ENCODE assay signal across 1 cellular context in the genomic region with DNA sequence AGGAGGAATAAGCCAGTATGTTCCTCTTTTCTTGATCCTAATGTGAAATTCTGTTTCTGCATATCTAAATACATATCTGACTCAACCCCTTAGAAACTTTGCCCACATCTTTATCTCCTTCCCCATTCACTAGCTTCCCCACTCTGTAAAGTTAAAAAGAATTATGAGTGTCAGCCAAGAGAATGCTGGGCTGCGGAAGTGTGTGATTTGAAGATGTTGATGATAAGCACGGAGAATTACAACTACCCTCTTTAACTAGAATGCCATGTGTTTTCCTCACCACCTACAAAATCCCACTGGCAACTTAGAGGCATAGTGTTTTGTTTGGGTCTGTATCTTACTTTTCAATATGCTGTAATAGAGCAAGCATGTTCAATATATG.
TF ChIP-seq lines count a peak whose summit lies in the region.

No MANE protein-coding gene starts in this region.

TF ChIP-seq in K562, 482 proteins besides CTCF, POLR2A, EP300 and RAD21 (continued from another document and continues in another):
- no peak for TF ChIP-seq ZNF699 (CRISPR knock-in tag; IDR thresholded peaks at IDR 0.05; ENCODE audit: insufficient replicate concordance)
- no peak for TF ChIP-seq SETDB1 (IDR thresholded peaks at IDR 0.05; ENCODE audit: low read length)
- peak; percentile 98 for TF ChIP-seq RNF2 (IDR thresholded peaks at IDR 0.05)
- TF ChIP-seq FOXM1 (IDR thresholded peaks at IDR 0.05; ENCODE audit: low read depth) = peak; percentile 77
- TF ChIP-seq FOXM1 (CRISPR knock-in tag; IDR thresholded peaks at IDR 0.05; ENCODE audit: low read depth) = no peak
- no peak for TF ChIP-seq PRPF4 (IDR thresholded peaks at IDR 0.05; ENCODE audit: insufficient read depth, low read depth, low read length, poor library complexity, severe bottlenecking)
- no peak for TF ChIP-seq POLR2H (tag; IDR thresholded peaks at IDR 0.05; ENCODE audit: low read depth)
- TF ChIP-seq CBFA2T3 (IDR thresholded peaks at IDR 0.05) = peak; percentile 93
- TF ChIP-seq ZNF668 (CRISPR knock-in tag; IDR thresholded peaks at IDR 0.05) = no peak
- TF ChIP-seq PKNOX1 (IDR thresholded peaks at IDR 0.05) = peak; percentile 85
- TF ChIP-seq, protein P1, sequence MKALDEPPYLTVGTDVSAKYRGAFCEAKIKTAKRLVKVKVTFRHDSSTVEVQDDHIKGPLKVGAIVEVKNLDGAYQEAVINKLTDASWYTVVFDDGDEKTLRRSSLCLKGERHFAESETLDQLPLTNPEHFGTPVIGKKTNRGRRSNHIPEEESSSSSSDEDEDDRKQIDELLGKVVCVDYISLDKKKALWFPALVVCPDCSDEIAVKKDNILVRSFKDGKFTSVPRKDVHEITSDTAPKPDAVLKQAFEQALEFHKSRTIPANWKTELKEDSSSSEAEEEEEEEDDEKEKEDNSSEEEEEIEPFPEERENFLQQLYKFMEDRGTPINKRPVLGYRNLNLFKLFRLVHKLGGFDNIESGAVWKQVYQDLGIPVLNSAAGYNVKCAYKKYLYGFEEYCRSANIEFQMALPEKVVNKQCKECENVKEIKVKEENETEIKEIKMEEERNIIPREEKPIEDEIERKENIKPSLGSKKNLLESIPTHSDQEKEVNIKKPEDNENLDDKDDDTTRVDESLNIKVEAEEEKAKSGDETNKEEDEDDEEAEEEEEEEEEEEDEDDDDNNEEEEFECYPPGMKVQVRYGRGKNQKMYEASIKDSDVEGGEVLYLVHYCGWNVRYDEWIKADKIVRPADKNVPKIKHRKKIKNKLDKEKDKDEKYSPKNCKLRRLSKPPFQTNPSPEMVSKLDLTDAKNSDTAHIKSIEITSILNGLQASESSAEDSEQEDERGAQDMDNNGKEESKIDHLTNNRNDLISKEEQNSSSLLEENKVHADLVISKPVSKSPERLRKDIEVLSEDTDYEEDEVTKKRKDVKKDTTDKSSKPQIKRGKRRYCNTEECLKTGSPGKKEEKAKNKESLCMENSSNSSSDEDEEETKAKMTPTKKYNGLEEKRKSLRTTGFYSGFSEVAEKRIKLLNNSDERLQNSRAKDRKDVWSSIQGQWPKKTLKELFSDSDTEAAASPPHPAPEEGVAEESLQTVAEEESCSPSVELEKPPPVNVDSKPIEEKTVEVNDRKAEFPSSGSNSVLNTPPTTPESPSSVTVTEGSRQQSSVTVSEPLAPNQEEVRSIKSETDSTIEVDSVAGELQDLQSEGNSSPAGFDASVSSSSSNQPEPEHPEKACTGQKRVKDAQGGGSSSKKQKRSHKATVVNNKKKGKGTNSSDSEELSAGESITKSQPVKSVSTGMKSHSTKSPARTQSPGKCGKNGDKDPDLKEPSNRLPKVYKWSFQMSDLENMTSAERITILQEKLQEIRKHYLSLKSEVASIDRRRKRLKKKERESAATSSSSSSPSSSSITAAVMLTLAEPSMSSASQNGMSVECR (CRISPR knock-in tag; IDR thresholded peaks at IDR 0.05) = no peak
- no peak for TF ChIP-seq GTF2A2 (tag; IDR thresholded peaks at IDR 0.05)
- TF ChIP-seq NR2C1 (IDR thresholded peaks at IDR 0.05) = no peak
- TF ChIP-seq NR2C1 (tag; IDR thresholded peaks at IDR 0.05) = peak; percentile 40; the same call in 1 of the 2 replicates
- TF ChIP-seq DMBX1 (CRISPR knock-in tag; IDR thresholded peaks at IDR 0.05; ENCODE audit: borderline replicate concordance) = peak; percentile 62; the same call in 1 of the 2 replicates
- no peak for TF ChIP-seq TBP (optimal IDR thresholded peaks at IDR 0.05; ENCODE audit: low read depth, low read length)
- no peak for TF ChIP-seq RBBP5 (IDR thresholded peaks at IDR 0.05; ENCODE audit: borderline replicate concordance, insufficient read depth, low read length, poor library complexity, severe bottlenecking)
- peak; percentile 64 for TF ChIP-seq NEUROD1 (IDR thresholded peaks at IDR 0.05; ENCODE audit: borderline replicate concordance, low read depth, low read length, partially characterized antibody)
- no peak for TF ChIP-seq BCL6 (CRISPR knock-in tag; IDR thresholded peaks at IDR 0.05)
- TF ChIP-seq ZNF79 (CRISPR knock-in tag; IDR thresholded peaks at IDR 0.05; ENCODE audit: low read depth) = no peak
- TF ChIP-seq BDP1 (IDR thresholded peaks at IDR 0.05; ENCODE audit: insufficient read depth, insufficient read length) = no peak
- peak; percentile 80 for TF ChIP-seq NCOR1 (IDR thresholded peaks at IDR 0.05)
- TF ChIP-seq HOMEZ (CRISPR knock-in tag; IDR thresholded peaks at IDR 0.05) = no peak
- TF ChIP-seq POLR2G (IDR thresholded peaks at IDR 0.05; ENCODE audit: low read depth, low read length) = no peak
- TF ChIP-seq CTCFL (IDR thresholded peaks at IDR 0.05; ENCODE audit: borderline replicate concordance, insufficient read depth, low read depth, low read length, poor library complexity, severe bottlenecking) = no peak
- no peak for TF ChIP-seq PCBP2 (IDR thresholded peaks at IDR 0.05; ENCODE audit: low read depth, low read length, poor library complexity, severe bottlenecking)
- peak; percentile 68; the same call in 1 of the 2 replicates for TF ChIP-seq CHAMP1 (IDR thresholded peaks at IDR 0.05)
- TF ChIP-seq STAT5A (IDR thresholded peaks at IDR 0.05; ENCODE audit: borderline replicate concordance, low read length) = peak; percentile 86
- no peak for TF ChIP-seq PHB (CRISPR knock-in tag; IDR thresholded peaks at IDR 0.05)
- TF ChIP-seq CBX3 (IDR thresholded peaks at IDR 0.05; ENCODE audit: borderline replicate concordance in 1 of 2, low read length in 2 of 2) = no peak; a peak in 1 of 3 replicates
- peak; percentile 72 for TF ChIP-seq ATF4 (CRISPR knock-in tag; IDR thresholded peaks at IDR 0.05)
- no peak for TF ChIP-seq CBX5 (IDR thresholded peaks at IDR 0.05; ENCODE audit: borderline replicate concordance, low read depth)
- no peak for TF ChIP-seq NR2F6 (CRISPR knock-in tag; IDR thresholded peaks at IDR 0.05)
- no peak for TF ChIP-seq WHSC1 (IDR thresholded peaks at IDR 0.05; ENCODE audit: low read length)
- peak; percentile 30; the same call in 1 of the 2 replicates for TF ChIP-seq ZSCAN32 (CRISPR knock-in tag; IDR thresholded peaks at IDR 0.05)
- TF ChIP-seq ARID2 (IDR thresholded peaks at IDR 0.05) = no peak
- no peak for TF ChIP-seq MED1 (CRISPR knock-in tag; IDR thresholded peaks at IDR 0.05; ENCODE audit: borderline replicate concordance)
- TF ChIP-seq PHF20 (IDR thresholded peaks at IDR 0.05; ENCODE audit: partially characterized antibody) = no peak
- TF ChIP-seq CREBBP (IDR thresholded peaks at IDR 0.05; ENCODE audit: low read depth, low read length) = no peak
- TF ChIP-seq ZHX1 (conservative IDR thresholded peaks at IDR 0.05; ENCODE audit: low read length) = no peak
- peak in 1 of 3 experiments; percentile 15; a peak in 1 of 6 replicates for TF ChIP-seq ZBTB11 (CRISPR knock-in tag; IDR thresholded peaks at IDR 0.05)
